ENCODE assay signal across 29 cellular contexts in the genomic region with DNA sequence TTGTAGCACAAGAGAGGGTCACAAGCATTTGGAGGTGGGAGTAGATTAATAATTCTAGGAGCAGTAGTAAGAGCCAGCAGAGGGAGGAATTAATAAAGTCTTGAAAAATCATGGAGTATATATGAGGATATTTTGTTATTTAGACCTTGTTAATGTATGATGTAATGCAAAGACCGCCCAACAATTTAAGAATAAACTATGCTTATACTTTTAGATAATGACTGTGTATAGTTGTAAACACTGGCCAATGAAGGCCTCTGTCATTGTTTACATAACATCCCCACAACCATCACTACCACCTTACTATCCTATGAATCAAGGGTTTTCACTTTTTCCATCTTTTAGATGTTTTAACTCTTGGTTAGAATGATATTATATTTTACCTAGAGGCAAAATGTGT. TPM values are rescaled to one million over a fixed set of nuclear protein-coding genes. Genes with fewer than 3 reads are reported as not detected.
"Had no signal": no experiment of that assay in that cellular context is flagged by ENCODE, and none has a peak within 500 bp of the region (broad histone marks: within the 10 kb centered on the region; RNA-seq: fewer than 3 reads in every experiment).

No MANE protein-coding gene starts in this region.

- H3K4me1 ChIP-seq: colonic mucosa, esophagus muscularis mucosa, esophagus squamous epithelium, foreskin keratinocyte, gastrocnemius medialis, gastroesophageal sphincter, heart left ventricle, heart right ventricle had no signal

- DNase-seq: colonic mucosa; cortex of kidney; dermis blood vessel endothelial cell; dorsolateral prefrontal cortex; effector CD4-positive, alpha-beta T cell; effector CD8-positive, alpha-beta T cell; effector memory CD4-positive, alpha-beta T cell; effector memory CD8-positive, alpha-beta T cell; endodermal cell; erythroblast; esophagus squamous epithelium; foreskin fibroblast; foreskin keratinocyte; foreskin melanocyte; gastrocnemius medialis; glutamatergic neuron; head of caudate nucleus; heart left ventricle; heart right ventricle had no signal

- H3K36me3 ChIP-seq: colonic mucosa, esophagus muscularis mucosa, esophagus squamous epithelium, gastrocnemius medialis, gastroesophageal sphincter, heart left ventricle, heart right ventricle had no signal

- H3K27ac ChIP-seq: colonic mucosa, coronary artery, dorsolateral prefrontal cortex, epithelial cell of prostate, esophagus muscularis mucosa, esophagus squamous epithelium, foreskin keratinocyte, gastrocnemius medialis, gastroesophageal sphincter, heart left ventricle, heart right ventricle had no signal

- FAIRE-seq: colon, endometrium, endothelial cell of umbilical vein, frontal cortex had no signal

- H3K4me3 ChIP-seq: colonic mucosa, coronary artery, dorsolateral prefrontal cortex, esophagus muscularis mucosa, esophagus squamous epithelium, gastrocnemius medialis, gastroesophageal sphincter, heart left ventricle, heart right ventricle had no signal

- H3K9me3 ChIP-seq: colonic mucosa, esophagus muscularis mucosa, esophagus squamous epithelium, gastrocnemius medialis, gastroesophageal sphincter, heart left ventricle had no signal

- ATAC-seq: effector memory CD8-positive, alpha-beta T cell; esophagus mucosa; foreskin keratinocyte; gastrocnemius medialis; gastroesophageal sphincter; heart left ventricle; heart right ventricle had no signal

- H3K27me3 ChIP-seq: colonic mucosa, dorsolateral prefrontal cortex, esophagus muscularis mucosa, esophagus squamous epithelium, foreskin keratinocyte, gastrocnemius medialis, gastroesophageal sphincter, heart left ventricle, heart right ventricle had no signal

RNA-seq across cellular contexts. Expression of gene OSR1, which starts 37.6 kb away (rescaled TPM):
- total RNA-seq: endodermal cell, endothelial cell of umbilical vein, epithelial cell of proximal tubule had no signal
- polyA plus RNA-seq: endothelial cell of umbilical vein had no signal
